Comparison of ENCODE assay signal across 8 cellular contexts in the genomic region with DNA sequence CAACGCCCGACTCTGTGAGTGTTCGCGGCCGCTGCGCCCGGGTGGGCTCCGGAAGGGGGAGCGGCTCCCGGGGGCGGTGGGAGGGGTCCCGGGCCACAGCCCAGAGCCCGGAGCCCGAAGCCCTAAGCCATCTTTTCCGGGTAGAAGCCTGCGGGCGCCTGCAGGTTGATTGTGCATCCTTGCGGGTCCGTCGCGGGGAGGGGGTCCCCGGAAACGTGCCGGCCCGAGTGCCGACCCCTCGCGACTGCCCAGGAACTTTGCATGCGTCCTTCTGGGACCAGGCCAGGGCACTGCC. TPM values are rescaled to one million over a fixed set of nuclear protein-coding genes. Genes with fewer than 3 reads are reported as not detected.
DNase-seq lines count a peak whose midpoint lies in the region; ATAC-seq and TF ChIP-seq lines count a peak whose summit lies in the region.

No MANE protein-coding gene starts in this region.

- peak overlapping the region; percentile 91 for H3K4me3 Mint-ChIP-seq in MCF 10A (ENCODE audit: unreplicated experiment)

- CTCF ChIA-PET in MCF 10A (lab: Yijun Ruan, JAX) = interaction anchor here (0.6 to 0.8 kb wide), 2 partner anchors 22 to 180 kb away, joined by 3 read pairs; no protein-coding TSS in a partner anchor

- no peak overlapping the region for H3K27ac ChIP-seq in SK-N-MC

- H3K9ac ChIP-seq in SK-N-MC (ENCODE audit: insufficient read length) = peak overlapping the region; percentile 89

- DNase-seq in SK-N-MC (ENCODE audit: low read depth, low spot score) (no peak), MCF 10A (ENCODE audit: unreplicated experiment) (peak; percentile 38), left lobe of liver (ENCODE audit: low spot score) (peak; percentile 59), RPMI8226 (no peak)
- DNase-seq in stimulated activated CD4-positive, alpha-beta T cell treated with anti-CD3 and anti-CD28 coated beads, Interleukin-4, amount 100 ng/mL, for 4 hours = peak; percentile 51 to 52

- H3K4me3 ChIP-seq in SK-N-MC = peak overlapping the region; percentile 99

- no peaks in the 10 kb centered on the region for H3K27me3 Mint-ChIP-seq in MCF 10A (ENCODE audit: insufficient read depth, unreplicated experiment)

- H3K4me1 Mint-ChIP-seq in MCF 10A (ENCODE audit: insufficient read depth, unreplicated experiment) = peaks cover 40% of the 10 kb centered on the region

- no TSS peak for BruUV-seq in MCF 10A (replicated peaks; lab: Mats Ljungman, UMichigan)

- peaks cover 5% of the 10 kb centered on the region for H3K36me3 Mint-ChIP-seq in MCF 10A (ENCODE audit: insufficient read depth, unreplicated experiment)

- H3K9me3 Mint-ChIP-seq in MCF 10A (ENCODE audit: unreplicated experiment) = no peaks in the 10 kb centered on the region

- H3K27ac Mint-ChIP-seq in MCF 10A (ENCODE audit: low read depth, unreplicated experiment) = no peak overlapping the region

- POLR2A ChIA-PET in MCF 10A (lab: Yijun Ruan, JAX) = interaction anchor here (0.7 to 1.6 kb wide), 11 partner anchors 8 to 335 kb away, joined by 3 to 9 read pairs (median 6); a partner anchor contains a TSS

- TF ChIP-seq CTCF in MCF 10A (IDR thresholded peaks at IDR 0.05; ENCODE audit: unreplicated experiment) = no peak

- H3K9me3 ChIP-seq in SK-N-MC (ENCODE audit: low read depth, low read length) = no peaks in the 10 kb centered on the region

- intact Hi-C loops in MCF 10A (cut with micrococcal nuclease) = loop anchor here (1.0 kb wide), 1 partner anchor 128 kb away; no protein-coding TSS in a partner anchor

- ATAC-seq in GM18873 (IDR thresholded peaks at IDR 0.05; ENCODE audit: low FRiP score, unreplicated experiment) = peak; percentile 27
- peak; percentile 50 for ATAC-seq in HG03045 (IDR thresholded peaks at IDR 0.05; ENCODE audit: unreplicated experiment)
- no peak for ATAC-seq in left lobe of liver
- no peak for ATAC-seq in GM21528 (IDR thresholded peaks at IDR 0.05; ENCODE audit: low FRiP score, unreplicated experiment)

- peaks cover 9% of the 10 kb centered on the region; the same call in 1 of the 2 replicates for H3K36me3 ChIP-seq in SK-N-MC (ENCODE audit: insufficient read depth, low read length)

RNA-seq across cellular contexts. Expression of a gene that starts 0.4 kb away (rescaled TPM):
- 29.3 TPM in 2 replicates for total RNA-seq in MCF 10A (2022)
- 15.3 TPM for total RNA-seq in left lobe of liver

RNA-seq across cellular contexts. Expression of a gene that starts 33.1 kb away (rescaled TPM):
- total RNA-seq in MCF 10A (2022) (32.1 and 32.6 TPM in 2 replicates), left lobe of liver (19.3 TPM)

RNA-seq across cellular contexts. Expression of a gene that starts 33.2 kb away (rescaled TPM):
- total RNA-seq in MCF 10A (2022) = 42.1 and 46.4 TPM in 2 replicates
- total RNA-seq in left lobe of liver = 21.4 TPM

RNA-seq across cellular contexts. Expression of a gene that starts 57.5 kb away (rescaled TPM):
- total RNA-seq in MCF 10A (2022) (not detected in 2 replicates), left lobe of liver (not detected)

RNA-seq across cellular contexts. Expression of a gene that starts 58.9 kb away (rescaled TPM):
- total RNA-seq in MCF 10A (2022) = not detected in 2 replicates
- total RNA-seq in left lobe of liver = not detected

Comparison
In these comparisons a context has a peak if more than half of its experiments do, and no peak if none do; other contexts are left out.
1. ATAC-seq: peak in GM18873 (single experiment) and HG03045 (single experiment); none in left lobe of liver (single experiment) and GM21528 (single experiment).
2. DNase-seq: peak in MCF 10A (single experiment), left lobe of liver (single experiment) and stimulated activated CD4-positive, alpha-beta T cell treated with anti-CD3 and anti-CD28 coated beads, Interleukin-4, amount 100 ng/mL, for 4 hours (2 of 2); none in SK-N-MC (single experiment) and RPMI8226 (single experiment).